Comparison of ENCODE assay signal across 15 cellular contexts in the genomic region with DNA sequence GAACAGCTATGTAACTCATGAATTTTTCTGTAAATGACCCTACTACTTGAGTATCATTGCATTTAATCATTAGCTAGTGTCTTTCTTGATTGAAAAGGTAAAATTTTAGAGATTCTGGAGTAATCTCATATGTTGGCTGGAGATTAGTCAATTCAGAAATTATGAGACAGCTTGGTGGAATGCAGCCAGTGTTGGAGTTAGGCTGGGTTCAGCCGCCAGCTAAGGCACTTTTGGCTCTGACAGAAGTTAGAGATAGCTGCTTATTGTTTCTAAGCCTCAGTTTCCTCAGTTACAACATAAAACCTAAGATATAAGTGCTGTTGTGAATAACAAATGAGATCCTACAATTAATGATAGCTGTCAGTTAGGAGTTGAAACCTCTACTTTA. TPM values are rescaled to one million over a fixed set of nuclear protein-coding genes. Genes with fewer than 3 reads are reported as not detected.
A peak's percentile ranks its signal among the peaks of the same experiment; 100 is the strongest.
DNase-seq lines count a peak whose midpoint lies in the region; ATAC-seq, FAIRE-seq and TF ChIP-seq lines count a peak whose summit lies in the region.
"Had no signal": no experiment of that assay in that cellular context is flagged by ENCODE, and none has a peak within 500 bp of the region (broad histone marks: within the 10 kb centered on the region; RNA-seq: fewer than 3 reads in every experiment).

No MANE protein-coding gene starts in this region.

- POLR2A ChIA-PET in A549 (lab: Yijun Ruan, JAX), result interaction anchor here (0.6 to 2.1 kb wide), 6 partner anchors 49 to 921 kb away, joined by 4 to 8 read pairs (median 4); partner anchors contain the start of genes ARID4B, GGPS1, RBM34 and TBCE

- intact Hi-C loops in adrenal gland (cut with DNase I), result loop anchor here (5.0 to 10.0 kb wide), 3 partner anchors 92 to 322 kb away; partner anchors contain the start of genes ARID4B (in 1 of the 2) and GGPS1 (in 1 of the 2)
- intact Hi-C loops in activated T-helper 2 cell treated with anti-CD3 and anti-CD28 coated beads, Interferon-gamma antibody, Interleukin-2, Interleukin-4, amounts not matched to agents 10 μg/mL and 5 μg/mL and 100 μg/mL, durations not matched to agents 14 hours and 24 hours and 36 hours (cut with micrococcal nuclease), result loop anchor here (1.0 to 5.0 kb wide), 3 partner anchors 49 to 929 kb away; partner anchors contain the start of gene TBCE
- intact Hi-C loops in activated naive CD4-positive, alpha-beta T cell treated with anti-CD3 and anti-CD28 coated beads for 36 hours (cut with micrococcal nuclease), result loop anchor here (1.0 to 2.0 kb wide), 4 partner anchors 255 to 928 kb away; partner anchors contain the start of gene RBM34

- H3K27me3 Mint-ChIP-seq in activated T-helper 2 cell treated with anti-CD3 and anti-CD28 coated beads, Interferon-gamma antibody, Interleukin-2, Interleukin-4, amounts not matched to agents 10 μg/mL and 5 μg/mL and 100 μg/mL, durations not matched to agents 14 hours and 24 hours and 36 hours (ENCODE audit: low read depth), result no peaks in the 10 kb centered on the region
- H3K27me3 Mint-ChIP-seq in activated naive CD4-positive, alpha-beta T cell treated with anti-CD3 and anti-CD28 coated beads for 36 hours (ENCODE audit: low read depth), result no peaks in the 10 kb centered on the region
- H3K27me3 Mint-ChIP-seq: activated B cell treated with CpG ODN at 0.5 μM for 24 hours; CD4-positive, CD25-positive, alpha-beta regulatory T cell; T-helper 17 cell had no signal

- peak overlapping the region; percentile 17; the same call in 2 of the 3 replicates for H3K4me2 ChIP-seq in A549
- H3K4me2 ChIP-seq in Karpas-422 (ENCODE audit: low read depth, low read length, poor library complexity, severe bottlenecking), result peak overlapping the region; percentile 37

- H3K4me3 Mint-ChIP-seq in activated T-helper 2 cell treated with anti-CD3 and anti-CD28 coated beads, Interferon-gamma antibody, Interleukin-2, Interleukin-4, amounts not matched to agents 10 μg/mL and 5 μg/mL and 100 μg/mL, durations not matched to agents 14 hours and 24 hours and 36 hours (ENCODE audit: low read depth), result no peak overlapping the region
- H3K4me3 Mint-ChIP-seq in activated naive CD4-positive, alpha-beta T cell treated with anti-CD3 and anti-CD28 coated beads for 36 hours, result no peak overlapping the region
- H3K4me3 Mint-ChIP-seq: activated B cell treated with CpG ODN at 0.5 μM for 24 hours; CD4-positive, CD25-positive, alpha-beta regulatory T cell; T-helper 17 cell had no signal

- H3K36me3 ChIP-seq in Karpas-422 (ENCODE audit: insufficient read depth, low read length) (no peaks in the 10 kb centered on the region), adrenal gland (replicated peaks in 1 of 2) (peaks cover 0 to 4% of the 10 kb centered on the region in 2 donors)
- H3K36me3 ChIP-seq: pancreas, uterus had no signal

- H3K9me3 ChIP-seq in A549 (no peaks in the 10 kb centered on the region), Karpas-422 (ENCODE audit: low read length) (no peaks in the 10 kb centered on the region), adrenal gland (replicated peaks in 1 of 3) (no peaks in the 10 kb centered on the region)
- H3K9me3 ChIP-seq: lower lobe of right lung, pancreas, uterus had no signal

- H3K27ac Mint-ChIP-seq in activated T-helper 2 cell treated with anti-CD3 and anti-CD28 coated beads, Interferon-gamma antibody, Interleukin-2, Interleukin-4, amounts not matched to agents 10 μg/mL and 5 μg/mL and 100 μg/mL, durations not matched to agents 14 hours and 24 hours and 36 hours, result no peak overlapping the region
- H3K27ac Mint-ChIP-seq in activated naive CD4-positive, alpha-beta T cell treated with anti-CD3 and anti-CD28 coated beads for 36 hours, result no peak overlapping the region
- H3K27ac Mint-ChIP-seq: activated B cell treated with CpG ODN at 0.5 μM for 24 hours, T-helper 17 cell had no signal

- H3K27me3 ChIP-seq in Karpas-422 (ENCODE audit: low read length) (no peaks in the 10 kb centered on the region), adrenal gland (no peaks in the 10 kb centered on the region)
- H3K27me3 ChIP-seq: pancreas, uterus had no signal

- no peak for DNase-seq in A549 (ENCODE audit: low read depth in 1 of 2, low spot score in 1 of 2)
- no peak for DNase-seq in Karpas-422
- DNase-seq in adrenal gland, result peak; percentile 31 to 68 (median 44)
- DNase-seq in fibroblast of peridontal ligament (ENCODE audit: extremely low read depth), result peak; percentile 60
- DNase-seq in activated T-helper 2 cell treated with anti-CD3 and anti-CD28 coated beads, Interferon-gamma antibody, Interleukin-2, Interleukin-4, amounts not matched to agents 10 μg/mL and 5 μg/mL and 100 μg/mL, durations not matched to agents 14 hours and 24 hours and 36 hours (ENCODE audit: low spot score), result no peak
- no peak for DNase-seq in NCI-H2029 (lab: John Stamatoyannopoulos, UW)
- DNase-seq in NCI-H345 treated with DMSO at 0.1 percent for 48 hours (lab: John Stamatoyannopoulos, UW; ENCODE audit: unreplicated experiment), result no peak
- DNase-seq in activated naive CD4-positive, alpha-beta T cell treated with anti-CD3 and anti-CD28 coated beads for 36 hours, result no peak
- DNase-seq: activated B cell treated with CpG ODN at 0.5 μM for 24 hours, lower lobe of right lung had no signal

- H4K20me1 ChIP-seq in Karpas-422 (ENCODE audit: insufficient read depth, low read depth, low read length), result no peaks in the 10 kb centered on the region

- TF ChIP-seq POLR2A in A549 (IDR thresholded peaks at IDR 0.05; ENCODE audit: low read length) (no peak), adrenal gland (IDR thresholded peaks at IDR 0.05) (no peak)

- peaks cover 20% of the 10 kb centered on the region for H3K79me2 ChIP-seq in Karpas-422 (ENCODE audit: low read length)

- TF ChIP-seq RAD21 in A549 (conservative IDR thresholded peaks at IDR 0.05 in 1 of 2, IDR thresholded peaks at IDR 0.05 in 1 of 2), result no peak

- H3K4me3 ChIP-seq in A549 (no peak overlapping the region), Karpas-422 (ENCODE audit: low read length) (no peak overlapping the region), adrenal gland (no peak overlapping the region)
- H3K4me3 ChIP-seq: lower lobe of right lung, pancreas, uterus had no signal

- H3K27ac ChIP-seq in A549 (0 out of 6 replicates have a peak overlapping the region, but pooled peaks of 1 of the 2 experiments have one; percentile 2), Karpas-422 (ENCODE audit: low read length) (peak overlapping the region; percentile 74), adrenal gland (no peak overlapping the region)
- H3K27ac ChIP-seq: lower lobe of right lung, pancreas, uterus had no signal

- no peaks in the 10 kb centered on the region for H3K9me2 ChIP-seq in Karpas-422 (replicated peaks; ENCODE audit: insufficient read depth, low read length)

- CTCF ChIA-PET in A549 (lab: Yijun Ruan, JAX), result interaction anchor here (0.6 to 3.7 kb wide), 59 partner anchors 8 to 921 kb away, joined by 3 to 42 read pairs (median 5); partner anchors contain the start of genes ARID4B, B3GALNT2, GGPS1 and TBCE
- CTCF ChIA-PET in activated naive CD4-positive, alpha-beta T cell treated with anti-CD3 and anti-CD28 coated beads for 36 hours (lab: Charles Lee), result interaction anchor here (0.5 to 3.7 kb wide), 58 partner anchors 9 to 1088 kb away, joined by 3 to 44 read pairs (median 5); no protein-coding TSS in a partner anchor

- H3K4me1 ChIP-seq in A549 (peaks cover 25% of the 10 kb centered on the region), Karpas-422 (ENCODE audit: low read length) (peaks cover 24% of the 10 kb centered on the region), adrenal gland (replicated peaks in 1 of 2) (peaks cover 6 to 8% of the 10 kb centered on the region in 2 donors)
- H3K4me1 ChIP-seq: lower lobe of right lung, pancreas, uterus had no signal

- no peaks in the 10 kb centered on the region for H3K9me3 Mint-ChIP-seq in activated T-helper 2 cell treated with anti-CD3 and anti-CD28 coated beads, Interferon-gamma antibody, Interleukin-2, Interleukin-4, amounts not matched to agents 10 μg/mL and 5 μg/mL and 100 μg/mL, durations not matched to agents 14 hours and 24 hours and 36 hours
- no peaks in the 10 kb centered on the region for H3K9me3 Mint-ChIP-seq in activated naive CD4-positive, alpha-beta T cell treated with anti-CD3 and anti-CD28 coated beads for 36 hours
- H3K9me3 Mint-ChIP-seq: activated B cell treated with CpG ODN at 0.5 μM for 24 hours had no signal

- peaks cover 7% of the 10 kb centered on the region for H3K36me3 Mint-ChIP-seq in activated T-helper 2 cell treated with anti-CD3 and anti-CD28 coated beads, Interferon-gamma antibody, Interleukin-2, Interleukin-4, amounts not matched to agents 10 μg/mL and 5 μg/mL and 100 μg/mL, durations not matched to agents 14 hours and 24 hours and 36 hours (ENCODE audit: low read depth)
- peaks cover 2% of the 10 kb centered on the region for H3K36me3 Mint-ChIP-seq in activated naive CD4-positive, alpha-beta T cell treated with anti-CD3 and anti-CD28 coated beads for 36 hours (ENCODE audit: low read depth)

- peak overlapping the region; percentile 4; the same call in 1 of the 2 replicates for H3K9ac ChIP-seq in Karpas-422 (ENCODE audit: low read length)

- peaks cover 6% of the 10 kb centered on the region for H3K4me1 Mint-ChIP-seq in activated T-helper 2 cell treated with anti-CD3 and anti-CD28 coated beads, Interferon-gamma antibody, Interleukin-2, Interleukin-4, amounts not matched to agents 10 μg/mL and 5 μg/mL and 100 μg/mL, durations not matched to agents 14 hours and 24 hours and 36 hours (ENCODE audit: low read depth)
- H3K4me1 Mint-ChIP-seq in activated naive CD4-positive, alpha-beta T cell treated with anti-CD3 and anti-CD28 coated beads for 36 hours (ENCODE audit: low read depth), result peaks cover 5% of the 10 kb centered on the region

- no peak for TF ChIP-seq EP300 in A549 (IDR thresholded peaks at IDR 0.05)

- WGBS in A549 (ENCODE audit: missing lambda C conversion rate), result 79% methylated on average over 1 of the region's 1 CpG
- 29 to 50% (median 40%) methylated on average over 1 of the region's 1 CpG for WGBS in adrenal gland, 4 donors

- no peak overlapping the region for H2AFZ ChIP-seq in Karpas-422 (ENCODE audit: low read length)

- FAIRE-seq in A549 (lab: Jason Lieb, UNC), result no peak
- FAIRE-seq: colon had no signal

- peak in 1 of 2 experiments; percentile 19; a peak in 1 of 6 replicates for ATAC-seq in A549

- TF ChIP-seq CTCF in A549 (IDR thresholded peaks at IDR 0.05) (no peak), adrenal gland (IDR thresholded peaks at IDR 0.05) (no peak)

RNA-seq across cellular contexts. Expression of gene TBCE, which starts 49.4 kb away (rescaled TPM):
- polyA plus RNA-seq in A549 (2011; rRNA removed), result 58.3 and 65.2 TPM in 2 replicates
- 20.8 and 21.0 TPM in 2 replicates for polyA plus RNA-seq in A549 (2012; cell fraction: cytosol; rRNA removed)
- 13.7 and 22.8 TPM in 2 replicates for polyA plus RNA-seq in A549 (2012; cell fraction: nucleus; rRNA removed)
- polyA plus RNA-seq in A549 (2017; fragmentation: RNase III; extraction: RNeasy Plus Mini Kit Qiagen cat#74134 plus additional on column Dnase treatment), result 45.1 to 51.5 TPM (median 45.4 TPM) in 3 replicates
- 18.6 and 23.0 TPM in 2 replicates for polyA minus RNA-seq in A549 (2011; rRNA and poly(A)+ RNA removed)
- 24.0 and 27.4 TPM in 2 replicates for total RNA-seq in Karpas-422 (2014; rRNA removed; shearing (Covaris generic); ENCODE audit: low replicate concordance)
- 10 to 100 TPM; 14.7 to 32.2 (median 18.4) TPM for total RNA-seq in adrenal gland
- 10 to 100 TPM; 37.3 to 67.2 (median 39.3) TPM for polyA plus RNA-seq in adrenal gland
- 25.0 and 28.2 TPM in 2 replicates for total RNA-seq in activated T-helper 2 cell treated with anti-CD3 and anti-CD28 coated beads, Interferon-gamma antibody, Interleukin-2, Interleukin-4, amounts not matched to agents 10 μg/mL and 5 μg/mL and 100 μg/mL, durations not matched to agents 14 hours and 24 hours and 36 hours
- 10 to 100 TPM; 18.8 to 22.1 TPM for total RNA-seq in activated naive CD4-positive, alpha-beta T cell treated with anti-CD3 and anti-CD28 coated beads for 36 hours

Comparison
In these comparisons a context has a peak if more than half of its experiments do, and no peak if none do; other contexts are left out.
1. DNase-seq: peak in adrenal gland (7 of 7) and fibroblast of peridontal ligament (single experiment); none in A549 (0 of 2), Karpas-422 (single experiment), activated T-helper 2 cell treated with anti-CD3 and anti-CD28 coated beads, Interferon-gamma antibody, Interleukin-2, Interleukin-4, amounts not matched to agents 10 μg/mL and 5 μg/mL and 100 μg/mL, durations not matched to agents 14 hours and 24 hours and 36 hours (single experiment), NCI-H2029 (single experiment), NCI-H345 treated with DMSO at 0.1 percent for 48 hours (single experiment) and activated naive CD4-positive, alpha-beta T cell treated with anti-CD3 and anti-CD28 coated beads for 36 hours (single experiment).